In genomic region chr2:84958135-84959044, GRCh38 we compare ENCODE assay signal across 8 cellular contexts. TPM values are rescaled to one million over a fixed set of nuclear protein-coding genes. Genes with fewer than 3 reads are reported as not detected.
A peak's percentile ranks its signal among the peaks of the same experiment; 100 is the strongest.
DNase-seq lines count a peak whose midpoint lies in the region; ATAC-seq and TF ChIP-seq lines count a peak whose summit lies in the region.

No MANE protein-coding gene starts in this region.

- TF ChIP-seq RAD21 in Ishikawa (IDR thresholded peaks at IDR 0.05; ENCODE audit: low read depth), result peak; percentile 4; the same call in 1 of the 2 replicates

- no TSS peak for BruUV-seq in Calu3 (replicated peaks; lab: Mats Ljungman, UMichigan)

- H3K27ac ChIP-seq in iPS-20b (ENCODE audit: low read length) (peak overlapping the region; percentile 84), suprapubic skin (peak overlapping the region; percentile 9)

- peaks cover 40% of the 10 kb centered on the region for H3K4me1 Mint-ChIP-seq in Calu3 (ENCODE audit: low read depth, unreplicated experiment)
- peaks cover 20% of the 10 kb centered on the region for H3K4me1 Mint-ChIP-seq in activated T-helper 17 cell treated with anti-CD3 and anti-CD28 coated beads, Interleukin-2, amount 50 U/mL, for 72 hours
- peaks cover 12% of the 10 kb centered on the region for H3K4me1 Mint-ChIP-seq in activated CD4-positive, alpha-beta T cell treated with anti-CD3 and anti-CD28 coated beads, Interleukin-2, amount 10 ng/mL, durations not matched to agents 24 days and 14 days

- intact Hi-C loops in Calu3 (cut with micrococcal nuclease; ENCODE audit: unreplicated experiment), result no loop called here
- intact Hi-C loops in activated CD4-positive, alpha-beta T cell treated with anti-CD3 and anti-CD28 coated beads, Interleukin-2, amount 10 ng/mL, durations not matched to agents 24 days and 14 days (cut with micrococcal nuclease), result no loop called here

- peak; percentile 81 for DNase-seq in Calu3
- no peak for DNase-seq in suprapubic skin (ENCODE audit: low spot score in 2 of 2)
- DNase-seq in activated CD4-positive, alpha-beta T cell treated with anti-CD3 and anti-CD28 coated beads, Interleukin-2, amount 10 ng/mL, durations not matched to agents 24 days and 14 days, result no peak
- DNase-seq in COLO829 (ENCODE audit: low spot score), result no peak

- CTCF ChIA-PET in Calu3 (lab: Charles Lee), result interaction anchor here (0.9 to 3.0 kb wide), 8 partner anchors 12 to 342 kb away, joined by 3 to 26 read pairs (median 8); partner anchors contain the start of gene KCMF1

- peaks cover 74% of the 10 kb centered on the region for H3K36me3 Mint-ChIP-seq in Calu3 (ENCODE audit: insufficient read depth, unreplicated experiment)
- H3K36me3 Mint-ChIP-seq in activated T-helper 17 cell treated with anti-CD3 and anti-CD28 coated beads, Interleukin-2, amount 50 U/mL, for 72 hours (ENCODE audit: low read depth), result peaks cover 45% of the 10 kb centered on the region
- peaks cover 45% of the 10 kb centered on the region for H3K36me3 Mint-ChIP-seq in activated CD4-positive, alpha-beta T cell treated with anti-CD3 and anti-CD28 coated beads, Interleukin-2, amount 10 ng/mL, durations not matched to agents 24 days and 14 days (ENCODE audit: low read depth)

- H3K4me1 ChIP-seq in iPS-20b (ENCODE audit: insufficient read depth, low read length) (peaks cover 37% of the 10 kb centered on the region), suprapubic skin (peaks cover 11% of the 10 kb centered on the region)

- H3K27me3 Mint-ChIP-seq in Calu3 (ENCODE audit: unreplicated experiment), result no peaks in the 10 kb centered on the region
- H3K27me3 Mint-ChIP-seq in activated T-helper 17 cell treated with anti-CD3 and anti-CD28 coated beads, Interleukin-2, amount 50 U/mL, for 72 hours, result no peaks in the 10 kb centered on the region
- H3K27me3 Mint-ChIP-seq in activated CD4-positive, alpha-beta T cell treated with anti-CD3 and anti-CD28 coated beads, Interleukin-2, amount 10 ng/mL, durations not matched to agents 24 days and 14 days, result no peaks in the 10 kb centered on the region

- H3K9me3 ChIP-seq in iPS-20b (ENCODE audit: insufficient read depth, low read depth, low read length), result no peaks in the 10 kb centered on the region
- no peaks in the 10 kb centered on the region for H3K9me3 ChIP-seq in suprapubic skin

- WGBS in suprapubic skin, result 44% methylated on average over 10 of the region's 10 CpGs

- peak overlapping the region; percentile 82 for H3K9ac ChIP-seq in iPS-20b (ENCODE audit: low read depth, low read length)

- no peak for TF ChIP-seq POLR2A in suprapubic skin (IDR thresholded peaks at IDR 0.05)

- TF ChIP-seq EP300 in Ishikawa (IDR thresholded peaks at IDR 0.05; ENCODE audit: borderline replicate concordance) (peak; percentile 92), suprapubic skin (IDR thresholded peaks at IDR 0.05) (no peak)

- H3K4me3 Mint-ChIP-seq in Calu3 (ENCODE audit: low read depth, unreplicated experiment), result peak overlapping the region; percentile 55
- H3K4me3 Mint-ChIP-seq in activated T-helper 17 cell treated with anti-CD3 and anti-CD28 coated beads, Interleukin-2, amount 50 U/mL, for 72 hours, result no peak overlapping the region
- no peak overlapping the region for H3K4me3 Mint-ChIP-seq in activated CD4-positive, alpha-beta T cell treated with anti-CD3 and anti-CD28 coated beads, Interleukin-2, amount 10 ng/mL, durations not matched to agents 24 days and 14 days

- H3K27me3 ChIP-seq in iPS-20b (ENCODE audit: insufficient read depth, low read length), result no peaks in the 10 kb centered on the region
- no peaks in the 10 kb centered on the region for H3K27me3 ChIP-seq in suprapubic skin

- peak overlapping the region; percentile 95 for H3K27ac Mint-ChIP-seq in Calu3 (ENCODE audit: unreplicated experiment)
- H3K27ac Mint-ChIP-seq in activated T-helper 17 cell treated with anti-CD3 and anti-CD28 coated beads, Interleukin-2, amount 50 U/mL, for 72 hours, result peak overlapping the region; percentile 83
- no peak overlapping the region for H3K27ac Mint-ChIP-seq in activated CD4-positive, alpha-beta T cell treated with anti-CD3 and anti-CD28 coated beads, Interleukin-2, amount 10 ng/mL, durations not matched to agents 24 days and 14 days

- H3K36me3 ChIP-seq in iPS-20b (ENCODE audit: insufficient read depth, low read depth, low read length) (peaks cover 21% of the 10 kb centered on the region), suprapubic skin (no peaks in the 10 kb centered on the region)

- TF ChIP-seq CTCF in Calu3 (IDR thresholded peaks at IDR 0.05; ENCODE audit: unreplicated experiment) (no peak), suprapubic skin (IDR thresholded peaks at IDR 0.05) (no peak)

- H3K4me3 ChIP-seq in iPS-20b (ENCODE audit: low read length) (peak overlapping the region; percentile 16), suprapubic skin (no peak overlapping the region)

- ATAC-seq in activated T-helper 17 cell treated with anti-CD3 and anti-CD28 coated beads, Interleukin-2, amount 50 U/mL, for 72 hours (replicated peaks), result peak; percentile 74
- ATAC-seq in GM18517 (IDR thresholded peaks at IDR 0.05; ENCODE audit: unreplicated experiment), result no peak

- no peaks in the 10 kb centered on the region for H3K9me3 Mint-ChIP-seq in Calu3 (ENCODE audit: low read depth, unreplicated experiment)
- no peaks in the 10 kb centered on the region for H3K9me3 Mint-ChIP-seq in activated T-helper 17 cell treated with anti-CD3 and anti-CD28 coated beads, Interleukin-2, amount 50 U/mL, for 72 hours
- no peaks in the 10 kb centered on the region for H3K9me3 Mint-ChIP-seq in activated CD4-positive, alpha-beta T cell treated with anti-CD3 and anti-CD28 coated beads, Interleukin-2, amount 10 ng/mL, durations not matched to agents 24 days and 14 days

TF ChIP-seq in Ishikawa, 13 proteins besides CTCF, POLR2A, EP300 and RAD21:
- TF ChIP-seq TEAD4 (IDR thresholded peaks at IDR 0.05) (peak; percentile 99), FOXM1 (IDR thresholded peaks at IDR 0.05; ENCODE audit: borderline replicate concordance, low read depth) (peak; percentile 85), NFIC (IDR thresholded peaks at IDR 0.05) (peak; percentile 88), YY1 (IDR thresholded peaks at IDR 0.05; ENCODE audit: low read depth) (peak; percentile 68), ZBTB7A (IDR thresholded peaks at IDR 0.05; ENCODE audit: low read depth) (peak; percentile 63), TAF1 (IDR thresholded peaks at IDR 0.05; ENCODE audit: low read depth) (no peak), REST (IDR thresholded peaks at IDR 0.05; ENCODE audit: low read depth) (peak; percentile 33; the same call in 1 of the 2 replicates), USF1 (IDR thresholded peaks at IDR 0.05) (no peak), MAX (IDR thresholded peaks at IDR 0.05) (peak; percentile 33; the same call in 1 of the 2 replicates), CEBPB (IDR thresholded peaks at IDR 0.05) (peak; percentile 49; the same call in 1 of the 2 replicates), TCF12 (IDR thresholded peaks at IDR 0.05; ENCODE audit: low read depth) (peak; percentile 96), EGR1 (IDR thresholded peaks at IDR 0.05) (no peak), CREB1 (IDR thresholded peaks at IDR 0.05; ENCODE audit: low read depth) (no peak)

RNA-seq across cellular contexts. Expression of gene KCMF1, which starts 12.6 kb away (rescaled TPM):
- 68.0 and 69.8 TPM in 2 replicates for total RNA-seq in Calu3 (2022)
- total RNA-seq in activated T-helper 17 cell treated with anti-CD3 and anti-CD28 coated beads, Interleukin-2, amount 50 U/mL, for 72 hours, result 100 to 1,000 TPM in 1 of 2 donors, 10 to 100 TPM in 1; 77.3 to 108 TPM
- total RNA-seq in suprapubic skin, result 10 to 100 TPM; 23.5 to 42.6 (median 29.3) TPM
- 98.1 and 101 TPM in 2 replicates for total RNA-seq in activated CD4-positive, alpha-beta T cell treated with anti-CD3 and anti-CD28 coated beads, Interleukin-2, amount 10 ng/mL, durations not matched to agents 24 days and 14 days

RNA-seq across cellular contexts. Expression of gene TMSB10, which starts 52.9 kb away (rescaled TPM):
- total RNA-seq in Calu3 (2022), result 1,316 and 1,437 TPM in 2 replicates
- 1,000 to 10,000 TPM; 2,616 to 3,068 TPM for total RNA-seq in activated T-helper 17 cell treated with anti-CD3 and anti-CD28 coated beads, Interleukin-2, amount 50 U/mL, for 72 hours
- 1,000 to 10,000 TPM in 2 of 4 donors, 100 to 1,000 TPM in 2; 859 to 1,108 (median 964) TPM for total RNA-seq in suprapubic skin
- 2,196 and 2,218 TPM in 2 replicates for total RNA-seq in activated CD4-positive, alpha-beta T cell treated with anti-CD3 and anti-CD28 coated beads, Interleukin-2, amount 10 ng/mL, durations not matched to agents 24 days and 14 days
